Comparison of ENCODE assay signal across 20 cellular contexts in the genomic region with DNA sequence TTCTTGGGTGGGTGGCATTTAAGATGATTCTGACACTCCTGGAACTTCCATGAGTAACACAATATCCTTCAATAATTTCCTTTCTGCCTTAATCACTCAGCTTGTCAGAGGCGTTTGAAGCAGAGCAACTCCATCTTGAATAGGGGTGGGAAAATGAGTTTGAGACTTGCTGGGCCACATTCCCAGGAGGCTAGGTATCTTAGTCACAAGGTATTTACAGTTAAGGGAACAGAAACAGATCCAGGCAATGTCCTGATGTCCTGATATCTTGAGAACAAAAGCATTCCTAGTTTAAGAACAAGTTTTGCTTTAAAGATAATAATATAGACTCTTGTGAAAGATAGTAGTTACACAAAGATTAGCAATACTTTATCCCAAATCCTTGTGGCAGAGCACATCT.
DNase-seq lines count a peak whose midpoint lies in the region; ATAC-seq, FAIRE-seq and TF ChIP-seq lines count a peak whose summit lies in the region.
"Had no signal": no experiment of that assay in that cellular context is flagged by ENCODE, and none has a peak within 500 bp of the region (broad histone marks: within the 10 kb centered on the region; RNA-seq: fewer than 3 reads in every experiment).

No MANE protein-coding gene starts in this region.

- H3K4me2 ChIP-seq in PC-9 (peak overlapping the region; percentile 74), hepatocyte (no peak overlapping the region)

- no peaks in the 10 kb centered on the region for H4K20me1 ChIP-seq in PC-9 (ENCODE audit: insufficient read depth)
- H4K20me1 ChIP-seq in hepatocyte (ENCODE audit: insufficient read depth, poor library complexity, severe bottlenecking) = no peaks in the 10 kb centered on the region

- H3K27me3 Mint-ChIP-seq in progenitor cell of endocrine pancreas = no peaks in the 10 kb centered on the region
- H3K27me3 Mint-ChIP-seq: CD4-positive, alpha-beta T cell had no signal

- H3K79me2 ChIP-seq in PC-9 (ENCODE audit: low read depth) (no peaks in the 10 kb centered on the region), hepatocyte (no peaks in the 10 kb centered on the region)

- H3K4me3 Mint-ChIP-seq in progenitor cell of endocrine pancreas (ENCODE audit: low read depth) = no peak overlapping the region
- H3K4me3 Mint-ChIP-seq: activated CD4-positive, alpha-beta T cell treated with anti-CD3 and anti-CD28 coated beads, Interleukin-2, amount 10 ng/mL, durations not matched to agents 7 days and 5 days; CD4-positive, alpha-beta T cell; IgD-negative memory B cell; naive thymus-derived CD8-positive, alpha-beta T cell had no signal

- H3K9me2 ChIP-seq in PC-9 (ENCODE audit: insufficient read depth) (no peaks in the 10 kb centered on the region), hepatocyte (replicated peaks; ENCODE audit: insufficient read depth) (no peaks in the 10 kb centered on the region)

- peaks cover 29% of the 10 kb centered on the region for H3F3A ChIP-seq in PC-9 (ENCODE audit: insufficient read depth, low read depth)

- intact Hi-C loops in PC-9 (cut with micrococcal nuclease; ENCODE audit: unreplicated experiment) (loop anchor here (1.0 to 2.0 kb wide), 3 partner anchors 72 to 394 kb away; no protein-coding TSS in a partner anchor), gastrocnemius medialis (cut with DNase I; ENCODE audit: low total_unique reads) (no loop called here)

- no peak for ATAC-seq in gastrocnemius medialis
- ATAC-seq: naive thymus-derived CD8-positive, alpha-beta T cell had no signal

- CTCF ChIA-PET in PC-9 (lab: Charles Lee) = interaction anchor here (0.6 kb wide), 1 partner anchor 144 kb away, joined by 3 read pairs; no protein-coding TSS in a partner anchor

- BruUV-seq in PC-9 (replicated peaks; lab: Mats Ljungman, UMichigan) = no TSS peak

- H3K4me1 ChIP-seq in PC-9 (replicated peaks; ENCODE audit: insufficient read depth) = peaks cover 40% of the 10 kb centered on the region
- H3K4me1 ChIP-seq in hepatocyte (ENCODE audit: insufficient read depth) = peaks cover 2% of the 10 kb centered on the region
- H3K4me1 ChIP-seq in gastrocnemius medialis = peaks cover 10 to 23% of the 10 kb centered on the region in 2 donors
- no peaks in the 10 kb centered on the region for H3K4me1 ChIP-seq in small intestine (ENCODE audit: control insufficient read depth in 2 of 2, insufficient read depth in 1 of 2, low read depth in 1 of 2, low read length in 1 of 2)
- H3K4me1 ChIP-seq: pancreas had no signal

- peak overlapping the region; percentile 26; the same call in 1 of the 2 replicates for H3K4me3 ChIP-seq in PC-9
- no peak overlapping the region for H3K4me3 ChIP-seq in hepatocyte
- H3K4me3 ChIP-seq in gastrocnemius medialis = no peak overlapping the region
- H3K4me3 ChIP-seq in small intestine (ENCODE audit: low read depth in 1 of 2, low read length in 2 of 2) = no peak overlapping the region
- H3K4me3 ChIP-seq: pancreas had no signal

- H3K9me3 ChIP-seq in PC-9 (ENCODE audit: insufficient read depth, low read depth) = no peaks in the 10 kb centered on the region
- H3K9me3 ChIP-seq in hepatocyte (ENCODE audit: low read depth) = no peaks in the 10 kb centered on the region
- H3K9me3 ChIP-seq in gastrocnemius medialis = no peaks in the 10 kb centered on the region
- H3K9me3 ChIP-seq in small intestine (ENCODE audit: control insufficient read depth, low read depth) = no peaks in the 10 kb centered on the region
- H3K9me3 ChIP-seq: pancreas had no signal

- H2AFZ ChIP-seq in PC-9 (peak overlapping the region; percentile 75), hepatocyte (no peak overlapping the region)

- no peaks in the 10 kb centered on the region for H3K27me3 ChIP-seq in PC-9 (ENCODE audit: insufficient read depth, low read depth)
- H3K27me3 ChIP-seq in hepatocyte = no peaks in the 10 kb centered on the region
- no peaks in the 10 kb centered on the region for H3K27me3 ChIP-seq in gastrocnemius medialis
- H3K27me3 ChIP-seq in small intestine (ENCODE audit: control insufficient read depth in 2 of 2, insufficient read depth in 2 of 2, low read length in 2 of 2) = no peaks in the 10 kb centered on the region
- H3K27me3 ChIP-seq: pancreas had no signal

- peaks cover 5% of the 10 kb centered on the region for H3K9me3 Mint-ChIP-seq in progenitor cell of endocrine pancreas (ENCODE audit: low read depth)

- no peak for FAIRE-seq in small intestine (lab: Jason Lieb, UNC)
- FAIRE-seq: pancreas had no signal

- no peaks in the 10 kb centered on the region for H3K4me1 Mint-ChIP-seq in progenitor cell of endocrine pancreas (ENCODE audit: low read depth)
- H3K4me1 Mint-ChIP-seq: activated CD4-positive, alpha-beta T cell treated with anti-CD3 and anti-CD28 coated beads, Interleukin-2, amount 10 ng/mL, durations not matched to agents 7 days and 5 days; IgD-negative memory B cell; naive thymus-derived CD8-positive, alpha-beta T cell had no signal

- in situ Hi-C loops in gastrocnemius medialis (cut with MboI; ENCODE audit: low sequenced_read_pairs in 4 of 4) = no loop called here

- H3K27ac ChIP-seq in PC-9 (peak overlapping the region; percentile 98), hepatocyte (peak overlapping the region; percentile 82), gastrocnemius medialis (peak overlapping the region; percentile 53 to 68 (median 62)), small intestine (ENCODE audit: low read depth in 1 of 2, low read length in 1 of 2) (peak overlapping the region in 1 of 2 donors; percentile 61)
- H3K27ac ChIP-seq: pancreas had no signal

- H3K36me3 Mint-ChIP-seq in progenitor cell of endocrine pancreas (ENCODE audit: insufficient read depth) = no peaks in the 10 kb centered on the region

- peak; percentile 33 for DNase-seq in EH (ENCODE audit: low read depth)
- DNase-seq in PC-9 = peak; percentile 67 to 95
- peak; percentile 29 for DNase-seq in hepatocyte (ENCODE audit: low spot score)
- no peak for DNase-seq in gastrocnemius medialis
- DNase-seq in progenitor cell of endocrine pancreas (ENCODE audit: low spot score, unreplicated experiment) = no peak
- DNase-seq in small intestine = no peak
- DNase-seq in SW 1271 (lab: John Stamatoyannopoulos, UW) = no peak
- DNase-seq in NCI-H345 (lab: John Stamatoyannopoulos, UW) = no peak
- DNase-seq: activated CD4-positive, alpha-beta T cell treated with anti-CD3 and anti-CD28 coated beads, Interleukin-2, amount 10 ng/mL, durations not matched to agents 7 days and 5 days; activated effector memory CD4-positive, alpha-beta T cell treated with anti-CD3 and anti-CD28 coated beads, Interleukin-2, amount 50 U/mL, for 16 hours; CD4-positive, alpha-beta T cell; DMS53; glutamatergic neuron; HCEC 1CT; naive thymus-derived CD8-positive, alpha-beta T cell; NCI-H187; NCI-H226; NK-92 treated with Interleukin-12 subunit alpha and Interleukin-12 subunit beta, amount 100 ng/mL, for 24 hours; pancreas had no signal

- no peak overlapping the region for H3K27ac Mint-ChIP-seq in progenitor cell of endocrine pancreas
- H3K27ac Mint-ChIP-seq: activated CD4-positive, alpha-beta T cell treated with anti-CD3 and anti-CD28 coated beads, Interleukin-2, amount 10 ng/mL, durations not matched to agents 7 days and 5 days; CD4-positive, alpha-beta T cell; IgD-negative memory B cell; naive thymus-derived CD8-positive, alpha-beta T cell had no signal

- 25% methylated on average over 1 of the region's 1 CpG for WGBS in hepatocyte (ENCODE audit: low lambda C conversion rate, missing lambda C conversion rate)
- WGBS in small intestine, 3 donors = 14 to 45% (median 39%) methylated on average over 1 of the region's 1 CpG

- no peaks in the 10 kb centered on the region for H3K36me3 ChIP-seq in PC-9 (ENCODE audit: low read depth)
- no peaks in the 10 kb centered on the region for H3K36me3 ChIP-seq in hepatocyte (replicated peaks; ENCODE audit: insufficient read depth, low read depth)
- no peaks in the 10 kb centered on the region for H3K36me3 ChIP-seq in gastrocnemius medialis
- no peaks in the 10 kb centered on the region for H3K36me3 ChIP-seq in small intestine (ENCODE audit: control insufficient read depth in 2 of 2, insufficient read depth in 2 of 2, low read length in 2 of 2)
- H3K36me3 ChIP-seq: pancreas had no signal

- TF ChIP-seq POLR2A in gastrocnemius medialis (IDR thresholded peaks at IDR 0.05) = no peak

- POLR2A ChIA-PET in PC-9 (lab: Charles Lee; ENCODE audit: unreplicated experiment) = interaction anchor here (0.6 kb wide), 2 partner anchors 14 to 70 kb away, joined by 7 to 8 read pairs; no protein-coding TSS in a partner anchor

- TF ChIP-seq CTCF in PC-9 (conservative IDR thresholded peaks at IDR 0.05) (no peak), hepatocyte (IDR thresholded peaks at IDR 0.05; ENCODE audit: poor library complexity) (no peak), gastrocnemius medialis (IDR thresholded peaks at IDR 0.05 in 4 of 5, conservative IDR thresholded peaks at IDR 0.05 in 1 of 5) (no peak), progenitor cell of endocrine pancreas (IDR thresholded peaks at IDR 0.05; ENCODE audit: unreplicated experiment) (no peak)

Comparison
In these comparisons a context has a peak if more than half of its experiments do, and no peak if none do; other contexts are left out.
1. DNase-seq: peak in EH (single experiment), PC-9 (2 of 2) and hepatocyte (single experiment); none in gastrocnemius medialis (0 of 2), progenitor cell of endocrine pancreas (single experiment), small intestine (single experiment), SW 1271 (0 of 2) and NCI-H345 (single experiment).